Comparison of ENCODE assay signal across 20 cellular contexts in genomic region chr1:8429549-8430105, GRCh38.
A peak's percentile ranks its signal among the peaks of the same experiment; 100 is the strongest.
DNase-seq lines count a peak whose midpoint lies in the region; ATAC-seq and TF ChIP-seq lines count a peak whose summit lies in the region.
"Had no signal": no experiment of that assay in that cellular context is flagged by ENCODE, and none has a peak within 500 bp of the region (broad histone marks: within the 10 kb centered on the region; RNA-seq: fewer than 3 reads in every experiment).

No MANE protein-coding gene starts in this region.

- intact Hi-C loops in activated CD4-positive, alpha-beta T cell treated with anti-CD3 and anti-CD28 coated beads for 36 hours (cut with DNase I, micrococcal nuclease) = no loop called here

- H3K27me3 Mint-ChIP-seq in activated CD4-positive, alpha-beta T cell treated with anti-CD3 and anti-CD28 coated beads, Interleukin-2, amount 10 ng/mL, durations not matched to agents 7 days and 5 days = no peaks in the 10 kb centered on the region
- no peaks in the 10 kb centered on the region for H3K27me3 Mint-ChIP-seq in activated CD4-positive, alpha-beta T cell treated with anti-CD3 and anti-CD28 coated beads for 36 hours
- H3K27me3 Mint-ChIP-seq: activated CD4-positive, alpha-beta T cell treated with anti-CD3 and anti-CD28 coated beads, Interleukin-2, amount 10 ng/mL, durations not matched to agents 24 days and 14 days had no signal

- peaks cover 32% of the 10 kb centered on the region for H3K36me3 Mint-ChIP-seq in activated CD4-positive, alpha-beta T cell treated with anti-CD3 and anti-CD28 coated beads, Interleukin-2, amount 10 ng/mL, durations not matched to agents 7 days and 5 days (ENCODE audit: low read depth)
- peaks cover 6% of the 10 kb centered on the region for H3K36me3 Mint-ChIP-seq in activated CD4-positive, alpha-beta T cell treated with anti-CD3 and anti-CD28 coated beads for 36 hours (ENCODE audit: low read depth)

- no peak for DNase-seq in activated CD4-positive, alpha-beta T cell treated with anti-CD3 and anti-CD28 coated beads, Interleukin-2, amount 10 ng/mL, durations not matched to agents 7 days and 5 days
- no peak for DNase-seq in activated CD4-positive, alpha-beta T cell treated with anti-CD3 and anti-CD28 coated beads for 36 hours
- DNase-seq in glomerular visceral epithelial cell (ENCODE audit: extremely low spot score) = no peak
- no peak for DNase-seq in superior temporal gyrus (ENCODE audit: extremely low spot score)
- DNase-seq: activated effector memory CD4-positive, alpha-beta T cell treated with Interleukin-2 at 50 U/mL for 16 hours; glutamatergic neuron; mammary epithelial cell; NCI-H187; NCI-H526 treated with DMSO at 0.1 percent for 48 hours; right cardiac atrium; SW 1271; upper lobe of left lung had no signal

- POLR2A ChIA-PET in activated CD4-positive, alpha-beta T cell treated with anti-CD3 and anti-CD28 coated beads, Interleukin-2, amount 10 ng/mL, durations not matched to agents 7 days and 5 days (lab: Charles Lee) = no interaction called here
- POLR2A ChIA-PET in activated CD4-positive, alpha-beta T cell treated with anti-CD3 and anti-CD28 coated beads for 36 hours (lab: Charles Lee) = no interaction called here
- POLR2A ChIA-PET in HEK293 (lab: Yijun Ruan, JAX) = interaction anchor here (0.5 kb wide), 1 partner anchor 14 kb away, joined by 3 read pairs; no protein-coding TSS in a partner anchor

- no peaks in the 10 kb centered on the region for H3K9me3 ChIP-seq in HEK293 (ENCODE audit: control insufficient read depth, insufficient read depth, low read depth, low read length)
- no peaks in the 10 kb centered on the region for H3K9me3 ChIP-seq in SU-DHL-6 (ENCODE audit: insufficient read depth, low read length)
- H3K9me3 ChIP-seq in neutrophil = no peaks in the 10 kb centered on the region
- H3K9me3 ChIP-seq: upper lobe of left lung had no signal

- CTCF ChIA-PET in activated CD4-positive, alpha-beta T cell treated with anti-CD3 and anti-CD28 coated beads, Interleukin-2, amount 10 ng/mL, durations not matched to agents 7 days and 5 days (lab: Charles Lee) = interaction anchor here (0.7 to 1.5 kb wide), 4 partner anchors 11 to 233 kb away, joined by 3 to 6 read pairs (median 4); no protein-coding TSS in a partner anchor
- CTCF ChIA-PET in activated CD4-positive, alpha-beta T cell treated with anti-CD3 and anti-CD28 coated beads for 36 hours (lab: Charles Lee) = interaction anchor here (0.8 to 2.5 kb wide), 2 partner anchors 62 to 275 kb away, joined by 3 to 5 read pairs; no protein-coding TSS in a partner anchor
- CTCF ChIA-PET in HEK293 (lab: Yijun Ruan, JAX) = interaction anchor here (0.9 kb wide), 1 partner anchor 22 kb away, joined by 3 read pairs; no protein-coding TSS in a partner anchor

- peak overlapping the region; percentile 78 for H3K4me2 ChIP-seq in SU-DHL-6 (ENCODE audit: low read depth, low read length, poor library complexity, severe bottlenecking)

- H2AFZ ChIP-seq in SU-DHL-6 (ENCODE audit: low read depth, low read length, severe bottlenecking) = no peak overlapping the region

- peaks cover 63% of the 10 kb centered on the region for H3F3A ChIP-seq in SU-DHL-6 (ENCODE audit: insufficient read depth)

- H3K4me3 ChIP-seq in HEK293 (ENCODE audit: low read depth, low read length) (no peak overlapping the region), SU-DHL-6 (ENCODE audit: insufficient read depth, low read length, poor library complexity, severe bottlenecking) (no peak overlapping the region), neutrophil (ENCODE audit: low read depth in 1 of 2, low read length in 1 of 2) (no peak overlapping the region)
- H3K4me3 ChIP-seq: coronary artery, K562, upper lobe of left lung had no signal

- H3K27ac Mint-ChIP-seq in activated CD4-positive, alpha-beta T cell treated with anti-CD3 and anti-CD28 coated beads, Interleukin-2, amount 10 ng/mL, durations not matched to agents 7 days and 5 days = peak overlapping the region; percentile 54
- H3K27ac Mint-ChIP-seq in activated CD4-positive, alpha-beta T cell treated with anti-CD3 and anti-CD28 coated beads for 36 hours = no peak overlapping the region

- H3K27me3 ChIP-seq in SU-DHL-6 (ENCODE audit: low read length) (no peaks in the 10 kb centered on the region), neutrophil (no peaks in the 10 kb centered on the region)
- H3K27me3 ChIP-seq: upper lobe of left lung had no signal

- H3K79me2 ChIP-seq in SU-DHL-6 (ENCODE audit: insufficient read depth, low read length) = peaks cover 15% of the 10 kb centered on the region

- peak overlapping the region; percentile 55 for H3K9ac ChIP-seq in SU-DHL-6 (ENCODE audit: low read length)

- no peaks in the 10 kb centered on the region for H4K20me1 ChIP-seq in SU-DHL-6 (ENCODE audit: low read depth, low read length)

- H3K9me3 Mint-ChIP-seq in activated CD4-positive, alpha-beta T cell treated with anti-CD3 and anti-CD28 coated beads, Interleukin-2, amount 10 ng/mL, durations not matched to agents 7 days and 5 days = no peaks in the 10 kb centered on the region
- no peaks in the 10 kb centered on the region for H3K9me3 Mint-ChIP-seq in activated CD4-positive, alpha-beta T cell treated with anti-CD3 and anti-CD28 coated beads for 36 hours (ENCODE audit: low read depth)
- H3K9me3 Mint-ChIP-seq: activated CD4-positive, alpha-beta T cell treated with anti-CD3 and anti-CD28 coated beads, Interleukin-2, amount 10 ng/mL, durations not matched to agents 24 days and 14 days had no signal

- H3K36me3 ChIP-seq in HEK293 (ENCODE audit: control insufficient read depth in 2 of 2, insufficient read depth in 1 of 2, low read length in 2 of 2) = no peaks in the 10 kb centered on the region
- no peaks in the 10 kb centered on the region for H3K36me3 ChIP-seq in SU-DHL-6 (ENCODE audit: low read length)
- no peaks in the 10 kb centered on the region for H3K36me3 ChIP-seq in neutrophil
- H3K36me3 ChIP-seq: upper lobe of left lung had no signal

- no peak for ATAC-seq in activated CD4-positive, alpha-beta T cell treated with anti-CD3 and anti-CD28 coated beads for 36 hours
- ATAC-seq in GM18909 (IDR thresholded peaks at IDR 0.05; ENCODE audit: poor library complexity, unreplicated experiment) = no peak
- ATAC-seq: K562, right cardiac atrium, Right ventricle myocardium inferior had no signal

- no peaks in the 10 kb centered on the region for H3K9me2 ChIP-seq in SU-DHL-6 (replicated peaks; ENCODE audit: insufficient read depth, low read length)

- H3K27ac ChIP-seq in HEK293 (ENCODE audit: extremely low read depth, low read depth, low read length) (no peak overlapping the region), SU-DHL-6 (ENCODE audit: low read depth, low read length) (peak overlapping the region; percentile 99), neutrophil (peak overlapping the region; percentile 96)
- H3K27ac ChIP-seq: upper lobe of left lung had no signal

- peaks cover 73% of the 10 kb centered on the region for H3K4me1 Mint-ChIP-seq in activated CD4-positive, alpha-beta T cell treated with anti-CD3 and anti-CD28 coated beads, Interleukin-2, amount 10 ng/mL, durations not matched to agents 7 days and 5 days
- peaks cover 67% of the 10 kb centered on the region for H3K4me1 Mint-ChIP-seq in activated CD4-positive, alpha-beta T cell treated with anti-CD3 and anti-CD28 coated beads for 36 hours

- H3K4me3 Mint-ChIP-seq in activated CD4-positive, alpha-beta T cell treated with anti-CD3 and anti-CD28 coated beads, Interleukin-2, amount 10 ng/mL, durations not matched to agents 7 days and 5 days = no peak overlapping the region
- H3K4me3 Mint-ChIP-seq in activated CD4-positive, alpha-beta T cell treated with anti-CD3 and anti-CD28 coated beads for 36 hours = no peak overlapping the region

- TF ChIP-seq CTCF in HEK293 (tag by site-specific recombination; IDR thresholded peaks at IDR 0.05) = no peak
- no peak for TF ChIP-seq CTCF in SU-DHL-6 (IDR thresholded peaks at IDR 0.05; ENCODE audit: insufficient read depth, low read length, poor library complexity, severe bottlenecking)
- no peak for TF ChIP-seq CTCF in neutrophil (IDR thresholded peaks at IDR 0.05)

- H3K4me1 ChIP-seq in HEK293 (ENCODE audit: control insufficient read depth, insufficient read depth, low read length) (no peaks in the 10 kb centered on the region), neutrophil (ENCODE audit: control insufficient read depth in 1 of 2, insufficient read depth in 1 of 2, low read depth in 1 of 2, low read length in 1 of 2) (peaks cover 74 to 78% of the 10 kb centered on the region in 2 experiments)

TF ChIP-seq in HEK293, 187 proteins besides CTCF, POLR2A, EP300 and RAD21:
- TF ChIP-seq ZIC2 (tag by site-specific recombination; IDR thresholded peaks at IDR 0.05) (peak; percentile 94), ZNF792 (tag by site-specific recombination; IDR thresholded peaks at IDR 0.05) (no peak), ZNF707 (tag by site-specific recombination; IDR thresholded peaks at IDR 0.05) (no peak), ZNF701 (tag by site-specific recombination; IDR thresholded peaks at IDR 0.05) (no peak)
